Comparison of ENCODE assay signal across 8 cellular contexts in genomic region chr13:25037057-25037813, GRCh38. TPM values are rescaled to one million over a fixed set of nuclear protein-coding genes. Genes with fewer than 3 reads are reported as not detected.
DNase-seq lines count a peak whose midpoint lies in the region; ATAC-seq and TF ChIP-seq lines count a peak whose summit lies in the region.

No MANE protein-coding gene starts in this region.

- H3K36me3 Mint-ChIP-seq in activated naive CD4-positive, alpha-beta T cell treated with anti-CD3 and anti-CD28 coated beads, Interleukin-2, amount 10 ng/mL, durations not matched to agents 7 days and 5 days: no peaks in the 10 kb centered on the region
- H3K36me3 Mint-ChIP-seq in glutamatergic neuron (ENCODE audit: unreplicated experiment) (no peaks in the 10 kb centered on the region), progenitor cell of endocrine pancreas (ENCODE audit: insufficient read depth) (no peaks in the 10 kb centered on the region)

- DNase-seq in SIG-M5 treated with dmso at 0.1 percent for 504 hours (lab: John Stamatoyannopoulos, UW; ENCODE audit: unreplicated experiment) (peak; percentile 70), SIG-M5 (lab: John Stamatoyannopoulos, UW) (no peak), NOMO-1 treated with dmso at 0.1 percent for 144 hours (lab: John Stamatoyannopoulos, UW; ENCODE audit: unreplicated experiment) (peak; percentile 18), glutamatergic neuron (peak; percentile 58), progenitor cell of endocrine pancreas (ENCODE audit: low spot score, unreplicated experiment) (peak; percentile 38)
- DNase-seq in activated naive CD4-positive, alpha-beta T cell treated with anti-CD3 and anti-CD28 coated beads, Interleukin-2, amount 10 ng/mL, durations not matched to agents 7 days and 5 days: peak; percentile 70

- CTCF ChIA-PET in activated naive CD4-positive, alpha-beta T cell treated with anti-CD3 and anti-CD28 coated beads, Interleukin-2, amount 10 ng/mL, durations not matched to agents 7 days and 5 days (lab: Charles Lee): interaction anchor here (0.6 to 1.7 kb wide), 4 partner anchors 20 to 42 kb away, joined by 3 to 16 read pairs (median 8); no protein-coding TSS in a partner anchor

- no peak overlapping the region for H3K27ac Mint-ChIP-seq in activated naive CD4-positive, alpha-beta T cell treated with anti-CD3 and anti-CD28 coated beads, Interleukin-2, amount 10 ng/mL, durations not matched to agents 7 days and 5 days
- H3K27ac Mint-ChIP-seq in glutamatergic neuron (ENCODE audit: unreplicated experiment) (no peak overlapping the region), progenitor cell of endocrine pancreas (no peak overlapping the region)

- H3K4me3 Mint-ChIP-seq in activated naive CD4-positive, alpha-beta T cell treated with anti-CD3 and anti-CD28 coated beads, Interleukin-2, amount 10 ng/mL, durations not matched to agents 7 days and 5 days: no peak overlapping the region
- H3K4me3 Mint-ChIP-seq in glutamatergic neuron (ENCODE audit: unreplicated experiment): no peak overlapping the region
- no peak overlapping the region for H3K4me3 Mint-ChIP-seq in progenitor cell of endocrine pancreas (ENCODE audit: low read depth)

- peaks cover 36% of the 10 kb centered on the region for H3K27me3 Mint-ChIP-seq in activated naive CD4-positive, alpha-beta T cell treated with anti-CD3 and anti-CD28 coated beads, Interleukin-2, amount 10 ng/mL, durations not matched to agents 7 days and 5 days
- H3K27me3 Mint-ChIP-seq in glutamatergic neuron (ENCODE audit: unreplicated experiment) (no peaks in the 10 kb centered on the region), progenitor cell of endocrine pancreas (peaks cover 59% of the 10 kb centered on the region)

- ATAC-seq in HG03378 (IDR thresholded peaks at IDR 0.05; ENCODE audit: unreplicated experiment): peak; percentile 77
- ATAC-seq in HG03571 (IDR thresholded peaks at IDR 0.05; ENCODE audit: unreplicated experiment): no peak

- no peaks in the 10 kb centered on the region for H3K4me1 Mint-ChIP-seq in activated naive CD4-positive, alpha-beta T cell treated with anti-CD3 and anti-CD28 coated beads, Interleukin-2, amount 10 ng/mL, durations not matched to agents 7 days and 5 days
- no peaks in the 10 kb centered on the region for H3K4me1 Mint-ChIP-seq in glutamatergic neuron (ENCODE audit: low read depth, unreplicated experiment)
- no peaks in the 10 kb centered on the region for H3K4me1 Mint-ChIP-seq in progenitor cell of endocrine pancreas (ENCODE audit: low read depth)

- H3K9me3 Mint-ChIP-seq in activated naive CD4-positive, alpha-beta T cell treated with anti-CD3 and anti-CD28 coated beads, Interleukin-2, amount 10 ng/mL, durations not matched to agents 7 days and 5 days: no peaks in the 10 kb centered on the region
- H3K9me3 Mint-ChIP-seq in glutamatergic neuron (ENCODE audit: unreplicated experiment) (peaks cover 2% of the 10 kb centered on the region), progenitor cell of endocrine pancreas (ENCODE audit: low read depth) (no peaks in the 10 kb centered on the region)

- TF ChIP-seq CTCF in glutamatergic neuron (IDR thresholded peaks at IDR 0.05; ENCODE audit: partially characterized antibody, unreplicated experiment) (peak; percentile 82), progenitor cell of endocrine pancreas (IDR thresholded peaks at IDR 0.05; ENCODE audit: unreplicated experiment) (peak; percentile 81)

RNA-seq across cellular contexts. Expression of gene PABPC3, which starts 58.7 kb away (rescaled TPM):
- total RNA-seq in glutamatergic neuron (ENCODE audit: unreplicated experiment) (0.22 TPM), progenitor cell of endocrine pancreas (0.26 and 0.49 TPM in 2 replicates)
